1 cellular context compared by ENCODE assay signal in the genomic region with DNA sequence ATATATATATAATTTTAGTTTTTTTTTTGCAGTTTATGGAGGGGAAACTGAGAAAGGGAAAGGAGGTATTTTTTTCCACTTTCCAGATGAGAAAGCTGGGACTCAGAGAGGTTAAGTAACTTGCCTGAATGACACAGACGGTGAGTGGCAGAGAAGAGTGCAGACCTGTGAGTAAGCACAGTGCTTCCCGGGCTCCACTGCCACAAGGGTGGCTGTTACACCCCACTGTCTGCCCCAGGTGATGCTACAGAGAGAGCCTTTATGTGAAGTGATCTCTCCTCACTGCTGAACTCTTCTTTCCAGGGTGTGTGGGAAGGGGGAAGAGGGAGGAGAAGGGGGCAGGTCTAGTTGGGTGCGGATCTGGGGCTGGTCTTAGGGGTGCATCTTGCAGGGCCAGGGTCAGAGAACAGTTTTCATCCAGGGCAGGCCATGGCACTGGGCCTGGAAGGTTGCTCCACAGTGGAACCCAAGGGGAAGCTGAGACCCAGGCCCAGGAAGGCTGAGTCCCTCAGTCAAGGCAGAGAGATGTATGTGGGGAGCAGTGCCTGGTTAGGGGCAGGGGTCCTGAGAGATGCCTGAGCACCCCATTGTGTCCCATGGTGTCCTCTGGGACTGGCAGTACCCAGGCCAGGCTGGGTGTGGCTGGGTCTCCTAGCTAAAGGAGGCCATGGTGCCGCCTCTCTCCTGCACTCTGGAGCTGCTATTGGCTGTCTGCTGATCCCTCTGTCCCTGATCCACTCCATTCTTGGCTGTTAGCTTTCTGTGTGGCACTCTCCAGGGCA.
TF ChIP-seq lines count a peak whose summit lies in the region.

No MANE protein-coding gene starts in this region.

TF ChIP-seq in H1, 55 proteins besides CTCF, POLR2A, EP300 and RAD21:
- TF ChIP-seq POU5F1 (IDR thresholded peaks at IDR 0.05; ENCODE audit: low read depth, low read length) (no peak), SIN3A (conservative IDR thresholded peaks at IDR 0.05 in 1 of 2, IDR thresholded peaks at IDR 0.05 in 1 of 2; ENCODE audit: low read depth in 1 of 2, low read length in 2 of 2) (no peak), CHD1 (IDR thresholded peaks at IDR 0.05; ENCODE audit: low read depth, low read length) (no peak), FOSL1 (IDR thresholded peaks at IDR 0.05; ENCODE audit: insufficient read depth, low read depth, low read length) (no peak), SIX5 (IDR thresholded peaks at IDR 0.05; ENCODE audit: low read depth, low read length) (no peak), CEBPB (IDR thresholded peaks at IDR 0.05; ENCODE audit: low read depth, low read length) (no peak), BACH1 (IDR thresholded peaks at IDR 0.05; ENCODE audit: low read length) (no peak), RNF2 (IDR thresholded peaks at IDR 0.05; ENCODE audit: borderline replicate concordance, low read depth, low read length, missing control alignments, poor library complexity, severe bottlenecking) (no peak), KDM1A (IDR thresholded peaks at IDR 0.05; ENCODE audit: borderline replicate concordance, low read length) (no peak), JUN (IDR thresholded peaks at IDR 0.05; ENCODE audit: low read depth, low read length) (no peak), NRF1 (IDR thresholded peaks at IDR 0.05; ENCODE audit: low read depth, low read length) (no peak), CHD2 (IDR thresholded peaks at IDR 0.05; ENCODE audit: low read length) (no peak), EZH2 (IDR thresholded peaks at IDR 0.05; ENCODE audit: low read depth, low read length, severe bottlenecking) (no peak)
- TF ChIP-seq, protein P1, sequence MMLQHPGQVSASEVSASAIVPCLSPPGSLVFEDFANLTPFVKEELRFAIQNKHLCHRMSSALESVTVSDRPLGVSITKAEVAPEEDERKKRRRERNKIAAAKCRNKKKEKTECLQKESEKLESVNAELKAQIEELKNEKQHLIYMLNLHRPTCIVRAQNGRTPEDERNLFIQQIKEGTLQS (IDR thresholded peaks at IDR 0.05; ENCODE audit: insufficient read depth, low read depth, low read length), result no peak
- TF ChIP-seq, protein P2, sequence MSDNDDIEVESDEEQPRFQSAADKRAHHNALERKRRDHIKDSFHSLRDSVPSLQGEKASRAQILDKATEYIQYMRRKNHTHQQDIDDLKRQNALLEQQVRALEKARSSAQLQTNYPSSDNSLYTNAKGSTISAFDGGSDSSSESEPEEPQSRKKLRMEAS (IDR thresholded peaks at IDR 0.05), result no peak
